ENCODE assay signal across 8 cellular contexts in the genomic region with DNA sequence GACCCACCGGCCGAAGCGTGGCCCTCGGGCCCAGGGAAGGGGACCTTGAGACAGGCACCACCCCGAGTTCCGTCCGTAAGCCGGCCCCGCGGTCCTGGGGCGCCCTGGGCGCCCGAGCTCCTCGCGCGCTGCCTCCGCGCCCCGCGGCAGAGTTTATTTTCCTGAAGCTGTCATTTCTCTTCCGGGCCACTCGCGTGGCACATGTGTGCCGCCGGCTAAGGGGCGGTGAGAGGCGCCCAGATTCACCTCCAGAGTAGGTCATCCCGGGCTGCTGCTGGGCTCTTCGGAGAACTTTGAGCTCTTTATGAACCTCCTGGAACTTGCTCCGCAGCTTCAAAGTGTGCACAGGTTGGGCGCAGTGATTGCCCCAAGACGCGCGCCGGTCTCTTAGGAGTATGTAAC. TPM values are rescaled to one million over a fixed set of nuclear protein-coding genes. Genes with fewer than 3 reads are reported as not detected.
DNase-seq lines count a peak whose midpoint lies in the region; ATAC-seq and TF ChIP-seq lines count a peak whose summit lies in the region.

No MANE protein-coding gene starts in this region.

- no peaks in the 10 kb centered on the region for H3K27me3 ChIP-seq in ACC112 (ENCODE audit: insufficient read depth, low read length)
- no peaks in the 10 kb centered on the region for H3K27me3 ChIP-seq in right cardiac atrium (ENCODE audit: control insufficient read depth, insufficient read depth)
- no peaks in the 10 kb centered on the region for H3K27me3 ChIP-seq in spleen (replicated peaks in 1 of 7)

- TF ChIP-seq POLR2A in spleen (IDR thresholded peaks at IDR 0.05) = no peak

- peaks cover 23% of the 10 kb centered on the region for H3K4me1 ChIP-seq in ACC112 (ENCODE audit: control insufficient read depth, insufficient read depth, low read length, unreplicated experiment)
- H3K4me1 ChIP-seq in right cardiac atrium (ENCODE audit: control insufficient read depth, insufficient read depth, low read length) = peaks cover 4% of the 10 kb centered on the region
- H3K4me1 ChIP-seq in spleen = peaks cover 23 to 58% (median 38%) of the 10 kb centered on the region in 6 donors

- DNase-seq in NAMALWA (ENCODE audit: low spot score) (peak; percentile 62), right cardiac atrium (no peak), spleen (no peak), hepatic stellate cell (ENCODE audit: low spot score) (no peak)
- DNase-seq in activated T-helper 2 cell treated with anti-CD3 and anti-CD28 coated beads, Interferon-gamma antibody, Interleukin-2, Interleukin-4, amounts not matched to agents 10 μg/mL and 5 μg/mL and 100 μg/mL, durations not matched to agents 14 hours and 24 hours and 36 hours (ENCODE audit: low spot score) = no peak

- no peaks in the 10 kb centered on the region for H3K9me3 Mint-ChIP-seq in activated T-helper 2 cell treated with anti-CD3 and anti-CD28 coated beads, Interferon-gamma antibody, Interleukin-2, Interleukin-4, amounts not matched to agents 10 μg/mL and 5 μg/mL and 100 μg/mL, durations not matched to agents 14 hours and 24 hours and 36 hours

- peaks cover 27% of the 10 kb centered on the region for H3K36me3 Mint-ChIP-seq in activated T-helper 2 cell treated with anti-CD3 and anti-CD28 coated beads, Interferon-gamma antibody, Interleukin-2, Interleukin-4, amounts not matched to agents 10 μg/mL and 5 μg/mL and 100 μg/mL, durations not matched to agents 14 hours and 24 hours and 36 hours (ENCODE audit: low read depth)

- peak overlapping the region; percentile 88 for H3K4me3 Mint-ChIP-seq in activated T-helper 2 cell treated with anti-CD3 and anti-CD28 coated beads, Interferon-gamma antibody, Interleukin-2, Interleukin-4, amounts not matched to agents 10 μg/mL and 5 μg/mL and 100 μg/mL, durations not matched to agents 14 hours and 24 hours and 36 hours (ENCODE audit: low read depth)

- H3K4me1 Mint-ChIP-seq in activated T-helper 2 cell treated with anti-CD3 and anti-CD28 coated beads, Interferon-gamma antibody, Interleukin-2, Interleukin-4, amounts not matched to agents 10 μg/mL and 5 μg/mL and 100 μg/mL, durations not matched to agents 14 hours and 24 hours and 36 hours (ENCODE audit: low read depth) = peaks cover 27% of the 10 kb centered on the region

- peak overlapping the region; percentile 20 for H2AFZ ChIP-seq in ACC112 (ENCODE audit: low read length, unreplicated experiment)

- H3K27me3 Mint-ChIP-seq in activated T-helper 2 cell treated with anti-CD3 and anti-CD28 coated beads, Interferon-gamma antibody, Interleukin-2, Interleukin-4, amounts not matched to agents 10 μg/mL and 5 μg/mL and 100 μg/mL, durations not matched to agents 14 hours and 24 hours and 36 hours (ENCODE audit: low read depth) = no peaks in the 10 kb centered on the region

- no peak for TF ChIP-seq CTCF in spleen (IDR thresholded peaks at IDR 0.05 in 8 of 11, conservative IDR thresholded peaks at IDR 0.05 in 3 of 11)

- under 1% methylated on average over 35 of the region's 35 CpGs for WGBS in right cardiac atrium
- 0 to 2% (median 0%) methylated on average over 9 to 35 of the region's 35 CpGs for WGBS in spleen, 5 donors

- H3K36me3 ChIP-seq in ACC112 (ENCODE audit: insufficient read depth, low read length) = no peaks in the 10 kb centered on the region
- H3K36me3 ChIP-seq in spleen = peaks cover 0 to 41% (median 26%) of the 10 kb centered on the region in 6 donors

- ATAC-seq in GM19467 (IDR thresholded peaks at IDR 0.05; ENCODE audit: unreplicated experiment) (peak; percentile 29), right cardiac atrium (no peak), GM18867 (IDR thresholded peaks at IDR 0.05; ENCODE audit: unreplicated experiment) (no peak)

- H3K4me3 ChIP-seq in ACC112 (ENCODE audit: low read depth, low read length) (peak overlapping the region; percentile 87), right cardiac atrium (ENCODE audit: low read length) (peak overlapping the region; percentile 95), spleen (peak overlapping the region; percentile 90 to 98 (median 93))

- H3K9me3 ChIP-seq in right cardiac atrium (ENCODE audit: control insufficient read depth, low read length) = no peaks in the 10 kb centered on the region
- H3K9me3 ChIP-seq in spleen = no peaks in the 10 kb centered on the region

- intact Hi-C loops in activated T-helper 2 cell treated with anti-CD3 and anti-CD28 coated beads, Interferon-gamma antibody, Interleukin-2, Interleukin-4, amounts not matched to agents 10 μg/mL and 5 μg/mL and 100 μg/mL, durations not matched to agents 14 hours and 24 hours and 36 hours (cut with micrococcal nuclease) = loop anchor here (5.0 to 10.0 kb wide), 2 partner anchors 132 to 214 kb away; a partner anchor contains a TSS
- intact Hi-C loops in right cardiac atrium (cut with DNase I) (no loop called here), spleen (cut with DNase I; ENCODE audit: low total_unique reads) (loop anchor here (10.0 kb wide), 1 partner anchor 134 kb away; a partner anchor contains a TSS)

- H3K27ac ChIP-seq in ACC112 (ENCODE audit: low read depth, low read length) = peak overlapping the region; percentile 50; the same call in 1 of the 2 replicates
- no peak overlapping the region for H3K27ac ChIP-seq in right cardiac atrium (ENCODE audit: low read length)
- H3K27ac ChIP-seq in spleen = peak overlapping the region; percentile 75 to 95 (median 87)

- peaks cover 57% of the 10 kb centered on the region for H3K79me2 ChIP-seq in ACC112 (ENCODE audit: control insufficient read depth, insufficient read depth, low read length, unreplicated experiment)

- peak overlapping the region; percentile 76 for H3K27ac Mint-ChIP-seq in activated T-helper 2 cell treated with anti-CD3 and anti-CD28 coated beads, Interferon-gamma antibody, Interleukin-2, Interleukin-4, amounts not matched to agents 10 μg/mL and 5 μg/mL and 100 μg/mL, durations not matched to agents 14 hours and 24 hours and 36 hours

RNA-seq across cellular contexts. Expression of a gene that starts 0.5 kb away (rescaled TPM):
- 93.9 and 101 TPM in 2 replicates for total RNA-seq in activated T-helper 2 cell treated with anti-CD3 and anti-CD28 coated beads, Interferon-gamma antibody, Interleukin-2, Interleukin-4, amounts not matched to agents 10 μg/mL and 5 μg/mL and 100 μg/mL, durations not matched to agents 14 hours and 24 hours and 36 hours
- total RNA-seq in right cardiac atrium = 10 to 100 TPM; 17.5 to 25.1 (median 21.2) TPM
- polyA plus RNA-seq in right cardiac atrium = 19.6 TPM
- total RNA-seq in spleen = 10 to 100 TPM; 24.1 to 65.2 (median 53.6) TPM
- polyA plus RNA-seq in spleen = 10 to 100 TPM; 18.0 to 29.3 (median 18.3) TPM

Comparison
In these comparisons a context has a peak if more than half of its experiments do, and no peak if none do; other contexts are left out.
1. intact Hi-C loops: an anchor here in activated T-helper 2 cell treated with anti-CD3 and anti-CD28 coated beads, Interferon-gamma antibody, Interleukin-2, Interleukin-4, amounts not matched to agents 10 μg/mL and 5 μg/mL and 100 μg/mL, durations not matched to agents 14 hours and 24 hours and 36 hours (5.0 to 10.0 kb wide) and spleen (10.0 kb wide); none called in right cardiac atrium.